ENCODE assay signal across 8 cellular contexts in the genomic region with DNA sequence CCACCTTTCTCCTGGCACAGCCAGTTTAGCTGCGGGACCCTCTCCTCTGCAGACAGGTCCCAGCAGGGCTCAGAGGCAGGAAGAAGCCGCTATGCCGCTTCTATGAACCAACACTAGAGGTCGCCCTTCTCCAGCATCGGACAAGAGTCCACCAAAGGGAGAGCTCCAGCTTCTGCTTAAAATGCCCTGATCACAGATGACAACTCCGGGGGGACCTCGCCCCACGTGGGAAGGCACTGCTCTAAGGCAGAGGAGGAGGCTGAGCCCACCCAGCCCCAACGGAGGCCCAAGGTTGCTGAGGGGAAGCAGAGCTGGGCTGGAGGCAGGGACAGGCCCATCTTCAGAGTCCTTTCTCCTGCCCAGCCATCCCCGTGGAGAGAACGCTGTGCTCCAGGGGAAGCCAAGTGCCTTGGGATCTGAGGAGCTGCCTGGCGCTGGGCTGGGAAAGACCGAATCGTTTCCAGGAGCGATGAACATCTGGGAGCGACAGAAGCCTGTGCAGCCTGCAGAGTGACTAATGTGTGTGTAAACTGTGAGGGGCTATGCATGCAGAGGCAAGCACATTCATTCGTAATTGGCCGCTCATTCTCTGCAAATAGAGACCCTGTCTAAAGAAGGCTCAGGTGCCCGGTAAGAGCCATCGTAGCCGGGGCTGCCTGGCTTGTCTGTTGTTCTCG. TPM values are rescaled to one million over a fixed set of nuclear protein-coding genes. Genes with fewer than 3 reads are reported as not detected.
DNase-seq lines count a peak whose midpoint lies in the region; ATAC-seq and TF ChIP-seq lines count a peak whose summit lies in the region.

No MANE protein-coding gene starts in this region.

- H3K4me1 Mint-ChIP-seq in nephron: peaks cover 6% of the 10 kb centered on the region

- intact Hi-C loops in esophagus muscularis mucosa (cut with DNase I): loop anchor here (5.0 kb wide), 1 partner anchor 73 kb away; no protein-coding TSS in a partner anchor
- intact Hi-C loops in stomach (cut with DNase I; ENCODE audit: low total_unique reads): no loop called here

- peak; percentile 77 to 92 (median 84) for TF ChIP-seq CTCF in esophagus muscularis mucosa (IDR thresholded peaks at IDR 0.05)
- TF ChIP-seq CTCF in nephron (IDR thresholded peaks at IDR 0.05; ENCODE audit: unreplicated experiment in 3 of 3): peak; percentile 81 to 94 (median 90)
- peak in 5 of 7 experiments; percentile 48 to 91 (median 80) for TF ChIP-seq CTCF in stomach (IDR thresholded peaks at IDR 0.05)

- H3K4me3 Mint-ChIP-seq in nephron: no peak overlapping the region

- peaks cover 27% of the 10 kb centered on the region for H3K36me3 Mint-ChIP-seq in nephron (ENCODE audit: low read depth)

- H3K36me3 ChIP-seq in ACC112 (ENCODE audit: insufficient read depth, low read length) (no peaks in the 10 kb centered on the region), HUES6 (ENCODE audit: control insufficient read depth, insufficient read depth, low read length) (peaks cover 6% of the 10 kb centered on the region), esophagus muscularis mucosa (peaks cover 0 to 18% (median 13%) of the 10 kb centered on the region in 4 donors), stomach (peaks cover 0 to 20% (median 16%) of the 10 kb centered on the region in 4 donors)

- peaks cover 11% of the 10 kb centered on the region for H3K9me3 Mint-ChIP-seq in nephron

- no peak overlapping the region for H3K9ac ChIP-seq in HUES6 (ENCODE audit: low read length)

- peak overlapping the region in 1 of 3 experiments; percentile 40 for H3K27ac Mint-ChIP-seq in nephron

- H3K4me1 ChIP-seq in ACC112 (ENCODE audit: control insufficient read depth, insufficient read depth, low read length, unreplicated experiment) (peaks cover 6% of the 10 kb centered on the region), HUES6 (ENCODE audit: control insufficient read depth, insufficient read depth, low read length) (peaks cover 6% of the 10 kb centered on the region), esophagus muscularis mucosa (peaks cover 4 to 18% (median 12%) of the 10 kb centered on the region in 4 donors), stomach (peaks cover 0 to 12% (median 10%) of the 10 kb centered on the region in 4 donors)

- 35% methylated on average over 12 of the region's 22 CpGs for WGBS in esophagus muscularis mucosa
- WGBS in stomach, 5 donors: 12 to 39% (median 17%) methylated on average over 16 to 22 of the region's 22 CpGs

- TF ChIP-seq EP300 in esophagus muscularis mucosa (IDR thresholded peaks at IDR 0.05) (no peak), stomach (IDR thresholded peaks at IDR 0.05) (no peak)

- H3K9me3 ChIP-seq in HUES6 (ENCODE audit: control insufficient read depth, insufficient read depth, low read depth, low read length) (peaks cover 12% of the 10 kb centered on the region), esophagus muscularis mucosa (no peaks in the 10 kb centered on the region), stomach (no peaks in the 10 kb centered on the region)

- H2AFZ ChIP-seq in ACC112 (ENCODE audit: low read length, unreplicated experiment): no peak overlapping the region

- H3K4me3 ChIP-seq in ACC112 (ENCODE audit: low read depth, low read length): peak overlapping the region; percentile 36; the same call in 1 of the 2 replicates
- peak overlapping the region; percentile 16 for H3K4me3 ChIP-seq in HUES6 (ENCODE audit: low read depth, low read length)
- peak overlapping the region in 2 of 4 donors; percentile 2 to 12 for H3K4me3 ChIP-seq in esophagus muscularis mucosa
- peak overlapping the region in 2 of 4 donors; percentile 19 to 23 for H3K4me3 ChIP-seq in stomach

- H3K27me3 Mint-ChIP-seq in nephron (ENCODE audit: low read depth): no peaks in the 10 kb centered on the region

- peak; percentile 85 for ATAC-seq in GM19324 (IDR thresholded peaks at IDR 0.05; ENCODE audit: low FRiP score, unreplicated experiment)

- no peaks in the 10 kb centered on the region for H3K79me2 ChIP-seq in ACC112 (ENCODE audit: control insufficient read depth, insufficient read depth, low read length, unreplicated experiment)

- H3K27ac ChIP-seq in ACC112 (ENCODE audit: low read depth, low read length): no peak overlapping the region
- no peak overlapping the region for H3K27ac ChIP-seq in HUES6 (ENCODE audit: low read depth, low read length)
- H3K27ac ChIP-seq in esophagus muscularis mucosa (replicated peaks in 1 of 4): peak overlapping the region in 1 of 4 donors; percentile 46
- peak overlapping the region in 2 of 5 donors; percentile 18 to 43 for H3K27ac ChIP-seq in stomach

- DNase-seq in activated CD8-positive, alpha-beta memory T cell treated with anti-CD3 and anti-CD28 coated beads, Interleukin-2, amount 50 U/mL, for 1 hour (ENCODE audit: extremely low read depth): peak; percentile 60
- DNase-seq in esophagus muscularis mucosa (ENCODE audit: extremely low spot score) (no peak), stomach (peak; percentile 74), DMS153 (lab: John Stamatoyannopoulos, UW) (no peak)

- H3K27me3 ChIP-seq in ACC112 (ENCODE audit: insufficient read depth, low read length) (no peaks in the 10 kb centered on the region), HUES6 (ENCODE audit: control insufficient read depth, insufficient read depth, low read length) (no peaks in the 10 kb centered on the region), esophagus muscularis mucosa (no peaks in the 10 kb centered on the region), stomach (no peaks in the 10 kb centered on the region)

- TF ChIP-seq POLR2A in esophagus muscularis mucosa (IDR thresholded peaks at IDR 0.05; ENCODE audit: low read depth) (no peak), stomach (IDR thresholded peaks at IDR 0.05) (no peak)

RNA-seq across cellular contexts. Expression of gene BDH1, which starts 43.5 kb away (rescaled TPM):
- total RNA-seq in esophagus muscularis mucosa (10 to 100 TPM in 3 of 4 donors, 1 to 10 TPM in 1; 9.1 to 18.7 (median 14.6) TPM), stomach (100 to 1,000 TPM in 1 of 5 donors, 10 to 100 TPM in 3, 1 to 10 TPM in 1; 3.5 to 128 (median 20.5) TPM)
- 10 to 100 TPM; 10.6 to 37.5 (median 20.6) TPM for polyA plus RNA-seq in stomach

Comparison
In these comparisons a context has a peak if more than half of its experiments do, and no peak if none do; other contexts are left out.
1. DNase-seq: peak in activated CD8-positive, alpha-beta memory T cell treated with anti-CD3 and anti-CD28 coated beads, Interleukin-2, amount 50 U/mL, for 1 hour (single experiment) and stomach (single experiment); none in esophagus muscularis mucosa (single experiment) and DMS153 (single experiment).
2. Peak in every context shown above with its lines, with median percentiles within 50 percentile points of each other: CTCF ChIP-seq.